Comparison of ENCODE assay signal across 12 cellular contexts in the genomic region with DNA sequence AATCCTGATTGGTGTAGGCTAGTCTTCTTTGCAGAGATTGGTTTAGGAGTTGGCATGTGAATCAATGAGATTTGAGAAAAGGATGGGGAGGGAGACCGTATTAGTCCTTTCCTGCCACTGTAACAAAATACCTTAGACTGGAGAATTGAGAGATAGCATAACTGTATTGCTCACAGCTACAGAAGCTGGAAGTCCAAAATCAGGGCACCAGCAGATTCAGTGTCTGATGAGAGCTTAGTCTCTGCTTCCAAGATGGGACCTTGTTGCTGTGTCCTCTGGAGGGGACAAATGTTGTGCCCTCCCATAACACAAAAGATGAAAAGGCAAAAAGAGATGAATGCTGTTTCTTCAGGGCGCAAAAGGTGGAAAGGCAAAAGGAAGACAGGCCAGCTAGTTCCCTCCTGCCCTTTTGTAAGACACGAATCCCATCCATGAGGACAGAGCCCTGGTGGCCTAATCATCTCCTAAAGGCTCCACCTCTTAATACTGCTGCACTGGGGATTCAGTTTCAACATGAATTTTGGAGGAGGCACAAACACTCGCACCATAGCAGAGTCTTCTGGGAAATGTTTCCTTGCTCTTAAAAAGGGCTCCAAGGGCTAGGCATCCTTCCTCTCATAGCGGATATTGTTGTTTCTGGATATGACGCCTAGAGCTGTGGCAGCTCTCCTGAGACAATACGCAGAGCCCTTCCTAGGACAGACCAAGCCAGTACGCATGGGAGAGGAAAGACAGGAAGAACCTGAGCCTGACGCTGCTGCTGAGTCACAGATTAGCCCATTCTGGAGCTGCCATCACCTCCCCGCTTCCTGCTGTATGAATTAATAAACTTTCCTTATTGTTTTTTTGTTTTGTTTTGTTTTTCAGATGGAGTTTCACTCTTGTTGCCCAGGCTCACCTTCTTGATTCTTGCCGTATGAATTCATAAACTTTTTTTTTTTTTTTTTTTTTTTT.
DNase-seq lines count a peak whose midpoint lies in the region; ATAC-seq, FAIRE-seq and TF ChIP-seq lines count a peak whose summit lies in the region.
"Had no signal": no experiment of that assay in that cellular context is flagged by ENCODE, and none has a peak within 500 bp of the region (broad histone marks: within the 10 kb centered on the region; RNA-seq: fewer than 3 reads in every experiment).

No MANE protein-coding gene starts in this region.

- H3K27me3 ChIP-seq in astrocyte (ENCODE audit: insufficient read depth, low read length) (no peaks in the 10 kb centered on the region), right atrium auricular region (no peaks in the 10 kb centered on the region), psoas muscle (ENCODE audit: insufficient read depth in 3 of 3, low read length in 2 of 3) (no peaks in the 10 kb centered on the region)

- no peak overlapping the region for H3K27ac ChIP-seq in astrocyte (ENCODE audit: low read depth, low read length)
- H3K27ac ChIP-seq in right atrium auricular region = peak overlapping the region; percentile 44 to 60
- H3K27ac ChIP-seq in psoas muscle = peak overlapping the region; percentile 72

- no peaks in the 10 kb centered on the region for H3K9me3 ChIP-seq in astrocyte (ENCODE audit: insufficient read depth, low read depth, low read length)
- H3K9me3 ChIP-seq in right atrium auricular region = no peaks in the 10 kb centered on the region
- H3K9me3 ChIP-seq in psoas muscle = peaks cover 4% of the 10 kb centered on the region

- DNase-seq in HT1080 (ENCODE audit: low read depth) (peak; percentile 74), astrocyte (ENCODE audit: low read depth) (no peak), right atrium auricular region (ENCODE audit: low spot score) (peak; percentile 72), psoas muscle (no peak), NOMO-1 treated with DMSO at 0.1 percent for 48 hours (lab: John Stamatoyannopoulos, UW; ENCODE audit: unreplicated experiment) (no peak), germinal center (ENCODE audit: low spot score) (no peak)
- DNase-seq: NCI-H446 treated with DMSO at 0.1 percent for 48 hours had no signal

- no peak for TF ChIP-seq CTCF in astrocyte (IDR thresholded peaks at IDR 0.05; ENCODE audit: insufficient read depth, low read depth, low read length)
- TF ChIP-seq CTCF in right atrium auricular region (IDR thresholded peaks at IDR 0.05) = no peak
- no peak for TF ChIP-seq CTCF in psoas muscle (IDR thresholded peaks at IDR 0.05)

- no peaks in the 10 kb centered on the region for H3K36me3 Mint-ChIP-seq in astrocyte (ENCODE audit: low read depth, unreplicated experiment)
- H3K36me3 Mint-ChIP-seq in activated T-helper 17 cell treated with anti-CD3 and anti-CD28 coated beads, Interleukin-2, amount 50 U/mL, for 72 hours (ENCODE audit: low read depth) = no peaks in the 10 kb centered on the region

- peaks cover 13% of the 10 kb centered on the region for H3K9me3 Mint-ChIP-seq in astrocyte (ENCODE audit: unreplicated experiment)
- peaks cover 5% of the 10 kb centered on the region for H3K9me3 Mint-ChIP-seq in activated T-helper 17 cell treated with anti-CD3 and anti-CD28 coated beads, Interleukin-2, amount 50 U/mL, for 72 hours

- WGBS in psoas muscle, 3 donors = 64 to 75% (median 68%) methylated on average over 11 of the region's 11 CpGs

- no peaks in the 10 kb centered on the region for H4K20me1 ChIP-seq in astrocyte (ENCODE audit: insufficient read depth, low read length)

- H3K4me3 Mint-ChIP-seq in astrocyte (ENCODE audit: unreplicated experiment) = no peak overlapping the region
- no peak overlapping the region for H3K4me3 Mint-ChIP-seq in activated T-helper 17 cell treated with anti-CD3 and anti-CD28 coated beads, Interleukin-2, amount 50 U/mL, for 72 hours
- H3K4me3 Mint-ChIP-seq: activated T-helper 1 cell treated with anti-CD3 and anti-CD28 coated beads, Interleukin-12 subunit alpha, Interleukin-12 subunit beta, Interleukin-2, Interleukin-4 antibody, amounts not matched to agents 30 ng/mL and 10 ng/mL and 1 ng/mL, durations not matched to agents 14 hours and 24 hours and 36 hours; central memory CD8-positive, alpha-beta T cell had no signal

- H3K79me2 ChIP-seq in astrocyte (ENCODE audit: insufficient read depth, low read length) = no peaks in the 10 kb centered on the region

- no peak overlapping the region for H3K27ac Mint-ChIP-seq in astrocyte (ENCODE audit: unreplicated experiment)
- H3K27ac Mint-ChIP-seq in activated T-helper 17 cell treated with anti-CD3 and anti-CD28 coated beads, Interleukin-2, amount 50 U/mL, for 72 hours = no peak overlapping the region
- H3K27ac Mint-ChIP-seq: activated T-helper 1 cell treated with anti-CD3 and anti-CD28 coated beads, Interleukin-12 subunit alpha, Interleukin-12 subunit beta, Interleukin-2, Interleukin-4 antibody, amounts not matched to agents 30 ng/mL and 10 ng/mL and 1 ng/mL, durations not matched to agents 14 hours and 24 hours and 36 hours had no signal

- H3K4me2 ChIP-seq in astrocyte (ENCODE audit: low read length) = peak overlapping the region; percentile 16

- H3K4me1 ChIP-seq in astrocyte (ENCODE audit: insufficient read depth, low read length) (no peaks in the 10 kb centered on the region), right atrium auricular region (no peaks in the 10 kb centered on the region), psoas muscle (no peaks in the 10 kb centered on the region)

- peaks cover 5% of the 10 kb centered on the region for H3K27me3 Mint-ChIP-seq in astrocyte (ENCODE audit: low read depth, unreplicated experiment)
- peaks cover 13% of the 10 kb centered on the region for H3K27me3 Mint-ChIP-seq in activated T-helper 17 cell treated with anti-CD3 and anti-CD28 coated beads, Interleukin-2, amount 50 U/mL, for 72 hours
- H3K27me3 Mint-ChIP-seq: central memory CD8-positive, alpha-beta T cell had no signal

- ATAC-seq in psoas muscle (peak; percentile 28 to 76 (median 50)), GM18873 (IDR thresholded peaks at IDR 0.05; ENCODE audit: low FRiP score, unreplicated experiment) (no peak)
- ATAC-seq in activated T-helper 17 cell treated with anti-CD3 and anti-CD28 coated beads, Interleukin-2, amount 50 U/mL, for 72 hours (replicated peaks) = no peak

- H2AFZ ChIP-seq in astrocyte (ENCODE audit: low read depth, low read length) = peak overlapping the region; percentile 45

- H3K36me3 ChIP-seq in astrocyte (ENCODE audit: insufficient read depth, low read length) = no peaks in the 10 kb centered on the region
- H3K36me3 ChIP-seq in right atrium auricular region = no peaks in the 10 kb centered on the region
- H3K36me3 ChIP-seq in psoas muscle (ENCODE audit: insufficient read depth in 1 of 2, low read depth in 1 of 2) = no peaks in the 10 kb centered on the region

- H3K4me1 Mint-ChIP-seq in astrocyte (ENCODE audit: low read depth, unreplicated experiment) = peaks cover 2% of the 10 kb centered on the region
- no peaks in the 10 kb centered on the region for H3K4me1 Mint-ChIP-seq in activated T-helper 17 cell treated with anti-CD3 and anti-CD28 coated beads, Interleukin-2, amount 50 U/mL, for 72 hours
- H3K4me1 Mint-ChIP-seq: central memory CD8-positive, alpha-beta T cell had no signal

- intact Hi-C loops in psoas muscle (cut with DNase I) = no loop called here

- H3K4me3 ChIP-seq in astrocyte (ENCODE audit: insufficient read depth, low read depth, low read length) = no peak overlapping the region
- no peak overlapping the region for H3K4me3 ChIP-seq in right atrium auricular region
- H3K4me3 ChIP-seq in psoas muscle = no peak overlapping the region

- no peak overlapping the region for H3K9ac ChIP-seq in astrocyte (ENCODE audit: low read length)

- no peak for FAIRE-seq in astrocyte (lab: Jason Lieb, UNC)
- FAIRE-seq: urothelium cell line had no signal

Comparison
In these comparisons a context has a peak if more than half of its experiments do, and no peak if none do; other contexts are left out.
1. DNase-seq: peak in HT1080 (single experiment) and right atrium auricular region (single experiment); none in astrocyte (single experiment), psoas muscle (0 of 2), NOMO-1 treated with DMSO at 0.1 percent for 48 hours (single experiment) and germinal center (single experiment).
2. ATAC-seq: peak in psoas muscle (4 of 4); none in activated T-helper 17 cell treated with anti-CD3 and anti-CD28 coated beads, Interleukin-2, amount 50 U/mL, for 72 hours (single experiment) and GM18873 (single experiment).